In genomic region chr2:158199928-158200650, GRCh38 we compare ENCODE assay signal across 1 cellular context.
TF ChIP-seq lines count a peak whose summit lies in the region.

No MANE protein-coding gene starts in this region.

TF ChIP-seq in HepG2, 621 proteins besides CTCF, POLR2A, EP300 and RAD21 (continued from another document):
- TF ChIP-seq, protein P1, sequence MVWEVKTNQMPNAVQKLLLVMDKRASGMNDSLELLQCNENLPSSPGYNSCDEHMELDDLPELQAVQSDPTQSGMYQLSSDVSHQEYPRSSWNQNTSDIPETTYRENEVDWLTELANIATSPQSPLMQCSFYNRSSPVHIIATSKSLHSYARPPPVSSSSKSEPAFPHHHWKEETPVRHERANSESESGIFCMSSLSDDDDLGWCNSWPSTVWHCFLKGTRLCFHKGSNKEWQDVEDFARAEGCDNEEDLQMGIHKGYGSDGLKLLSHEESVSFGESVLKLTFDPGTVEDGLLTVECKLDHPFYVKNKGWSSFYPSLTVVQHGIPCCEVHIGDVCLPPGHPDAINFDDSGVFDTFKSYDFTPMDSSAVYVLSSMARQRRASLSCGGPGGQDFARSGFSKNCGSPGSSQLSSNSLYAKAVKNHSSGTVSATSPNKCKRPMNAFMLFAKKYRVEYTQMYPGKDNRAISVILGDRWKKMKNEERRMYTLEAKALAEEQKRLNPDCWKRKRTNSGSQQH (CRISPR knock-in tag; IDR thresholded peaks at IDR 0.05; ENCODE audit: low read depth): no peak
- TF ChIP-seq MIER3 (CRISPR knock-in tag; IDR thresholded peaks at IDR 0.05; ENCODE audit: borderline replicate concordance): no peak
- TF ChIP-seq ZSCAN9 (CRISPR knock-in tag; IDR thresholded peaks at IDR 0.05; ENCODE audit: borderline replicate concordance): no peak
- no peak for TF ChIP-seq PHF5A (CRISPR knock-in tag; IDR thresholded peaks at IDR 0.05; ENCODE audit: low read depth, unreplicated experiment)
- TF ChIP-seq ZNF224 (CRISPR knock-in tag; IDR thresholded peaks at IDR 0.05): no peak
- no peak for TF ChIP-seq ZNF792 (CRISPR knock-in tag; IDR thresholded peaks at IDR 0.05)
- TF ChIP-seq, protein P2, sequence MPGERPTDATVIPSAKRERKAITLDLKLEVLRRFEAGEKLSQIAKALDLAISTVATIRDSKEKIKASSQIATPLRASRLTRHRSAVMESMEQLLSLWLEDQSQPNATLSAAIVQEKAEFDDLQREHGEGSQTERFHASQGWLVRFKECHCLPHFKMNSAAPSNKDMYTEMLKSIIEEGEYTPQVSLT (CRISPR knock-in tag; IDR thresholded peaks at IDR 0.05; ENCODE audit: borderline replicate concordance, low read depth): no peak
- no peak for TF ChIP-seq BORCS8-MEF2B (CRISPR knock-in tag; IDR thresholded peaks at IDR 0.05)
- peak; percentile 62; the same call in 1 of the 2 replicates for TF ChIP-seq AHDC1 (CRISPR knock-in tag; IDR thresholded peaks at IDR 0.05; ENCODE audit: borderline replicate concordance)
- TF ChIP-seq ZBTB46 (CRISPR knock-in tag; IDR thresholded peaks at IDR 0.05; ENCODE audit: borderline replicate concordance): no peak
- no peak for TF ChIP-seq DDIT3 (CRISPR knock-in tag; IDR thresholded peaks at IDR 0.05)
- TF ChIP-seq ZBTB8A (CRISPR knock-in tag; IDR thresholded peaks at IDR 0.05; ENCODE audit: borderline replicate concordance, low read depth): no peak
- no peak for TF ChIP-seq TRAFD1 (CRISPR knock-in tag; IDR thresholded peaks at IDR 0.05; ENCODE audit: borderline replicate concordance)
- peak; percentile 53 for TF ChIP-seq ZBTB40 (IDR thresholded peaks at IDR 0.05)
- peak; percentile 98; the same call in 1 of the 2 replicates for TF ChIP-seq ZBTB40 (CRISPR knock-in tag; IDR thresholded peaks at IDR 0.05)
- TF ChIP-seq ZNF282 (IDR thresholded peaks at IDR 0.05; ENCODE audit: partially characterized antibody): no peak
- TF ChIP-seq HNF4G (IDR thresholded peaks at IDR 0.05; ENCODE audit: borderline replicate concordance, low read depth, low read length): no peak
- no peak for TF ChIP-seq HNF4G (CRISPR knock-in tag; IDR thresholded peaks at IDR 0.05; ENCODE audit: borderline replicate concordance, low read depth)
- no peak for TF ChIP-seq ZNF329 (CRISPR knock-in tag; IDR thresholded peaks at IDR 0.05; ENCODE audit: low read depth)
- TF ChIP-seq MAFK (conservative IDR thresholded peaks at IDR 0.05 in 1 of 2, IDR thresholded peaks at IDR 0.05 in 1 of 2; ENCODE audit: low read length in 2 of 2): no peak
- no peak for TF ChIP-seq ZNF770 (CRISPR knock-in tag; IDR thresholded peaks at IDR 0.05)
- TF ChIP-seq, protein P3, sequence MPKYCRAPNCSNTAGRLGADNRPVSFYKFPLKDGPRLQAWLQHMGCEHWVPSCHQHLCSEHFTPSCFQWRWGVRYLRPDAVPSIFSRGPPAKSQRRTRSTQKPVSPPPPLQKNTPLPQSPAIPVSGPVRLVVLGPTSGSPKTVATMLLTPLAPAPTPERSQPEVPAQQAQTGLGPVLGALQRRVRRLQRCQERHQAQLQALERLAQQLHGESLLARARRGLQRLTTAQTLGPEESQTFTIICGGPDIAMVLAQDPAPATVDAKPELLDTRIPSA (CRISPR knock-in tag; IDR thresholded peaks at IDR 0.05; ENCODE audit: borderline replicate concordance): no peak
- TF ChIP-seq ZNF501 (CRISPR knock-in tag; IDR thresholded peaks at IDR 0.05): no peak
- no peak for TF ChIP-seq JUN (CRISPR knock-in tag; IDR thresholded peaks at IDR 0.05)
